1 cellular context compared by ENCODE assay signal in the genomic region with DNA sequence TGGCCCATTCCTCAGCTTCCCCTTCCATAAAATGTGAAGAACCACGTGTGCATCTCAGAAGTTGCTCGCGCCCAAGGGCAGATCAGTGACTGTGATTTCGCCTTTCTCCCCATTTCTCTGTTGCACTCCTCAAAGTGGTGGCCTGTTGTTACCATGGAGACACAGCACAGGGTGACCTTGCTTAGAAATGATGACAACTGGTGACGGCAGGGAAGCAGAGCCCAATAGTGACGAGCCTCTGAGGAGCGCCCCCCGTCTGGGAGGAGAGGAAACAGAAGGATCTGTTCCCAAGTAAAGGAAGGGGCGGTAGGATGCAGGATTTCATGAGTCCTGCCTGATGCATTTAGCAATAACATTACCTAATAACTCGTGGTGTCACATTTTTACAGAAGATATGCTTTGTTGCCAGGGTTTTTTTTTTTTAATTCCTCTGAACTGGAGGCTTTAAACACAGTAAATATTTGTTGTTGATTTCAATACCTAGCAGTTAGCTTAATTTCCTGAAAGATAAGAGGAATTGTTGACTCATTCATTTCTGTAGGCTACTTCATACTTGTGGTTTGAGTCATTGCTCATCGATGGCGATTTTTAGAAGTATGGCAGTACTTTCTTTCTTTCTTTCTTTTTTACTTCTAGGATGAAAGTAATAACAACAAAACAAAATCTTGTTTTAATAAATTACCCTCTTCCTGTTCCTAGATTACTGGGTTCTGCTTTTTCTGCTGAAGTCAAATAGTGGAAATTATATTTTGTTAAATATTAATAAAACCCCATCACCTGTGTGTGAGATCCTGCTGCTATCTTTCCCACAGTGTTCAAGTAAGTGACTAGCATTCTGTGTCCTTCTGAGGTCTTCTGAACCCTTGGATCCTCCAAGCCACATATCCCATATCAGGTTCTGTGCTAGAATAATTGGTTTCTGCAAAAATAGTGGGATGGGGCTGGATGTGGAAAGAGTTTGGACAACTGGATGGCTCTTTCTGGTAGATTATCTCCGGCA.
TF ChIP-seq lines count a peak whose summit lies in the region.

No MANE protein-coding gene starts in this region.

TF ChIP-seq in HEK293, 187 proteins besides CTCF, POLR2A, EP300 and RAD21 (continued from another document and continues in another):
- TF ChIP-seq, protein P1, sequence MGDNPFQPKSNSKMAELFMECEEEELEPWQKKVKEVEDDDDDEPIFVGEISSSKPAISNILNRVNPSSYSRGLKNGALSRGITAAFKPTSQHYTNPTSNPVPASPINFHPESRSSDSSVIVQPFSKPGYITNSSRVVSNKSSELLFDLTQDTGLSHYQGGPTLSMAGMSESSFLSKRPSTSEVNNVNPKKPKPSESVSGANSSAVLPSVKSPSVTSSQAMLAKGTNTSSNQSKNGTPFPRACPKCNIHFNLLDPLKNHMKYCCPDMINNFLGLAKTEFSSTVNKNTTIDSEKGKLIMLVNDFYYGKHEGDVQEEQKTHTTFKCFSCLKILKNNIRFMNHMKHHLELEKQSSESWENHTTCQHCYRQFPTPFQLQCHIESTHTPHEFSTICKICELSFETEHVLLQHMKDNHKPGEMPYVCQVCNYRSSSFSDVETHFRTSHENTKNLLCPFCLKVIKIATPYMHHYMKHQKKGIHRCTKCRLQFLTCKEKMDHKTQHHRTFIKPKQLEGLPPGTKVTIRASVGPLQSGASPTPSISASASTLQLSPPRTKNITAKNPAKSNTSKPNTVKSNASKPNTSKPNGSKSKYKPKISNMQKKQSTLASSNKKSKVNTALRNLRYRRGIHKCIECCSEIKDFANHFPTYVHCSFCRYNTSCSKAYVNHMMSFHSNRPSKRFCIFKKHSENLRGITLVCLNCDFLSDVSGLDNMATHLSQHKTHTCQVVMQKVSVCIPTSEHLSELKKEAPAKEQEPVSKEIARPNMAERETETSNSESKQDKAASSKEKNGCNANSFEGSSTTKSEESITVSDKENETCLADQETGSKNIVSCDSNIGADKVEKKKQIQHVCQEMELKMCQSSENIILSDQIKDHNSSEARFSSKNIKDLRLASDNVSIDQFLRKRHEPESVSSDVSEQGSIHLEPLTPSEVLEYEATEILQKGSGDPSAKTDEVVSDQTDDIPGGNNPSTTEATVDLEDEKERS (tag by site-specific recombination; IDR thresholded peaks at IDR 0.05): no peak
- TF ChIP-seq, protein P2, sequence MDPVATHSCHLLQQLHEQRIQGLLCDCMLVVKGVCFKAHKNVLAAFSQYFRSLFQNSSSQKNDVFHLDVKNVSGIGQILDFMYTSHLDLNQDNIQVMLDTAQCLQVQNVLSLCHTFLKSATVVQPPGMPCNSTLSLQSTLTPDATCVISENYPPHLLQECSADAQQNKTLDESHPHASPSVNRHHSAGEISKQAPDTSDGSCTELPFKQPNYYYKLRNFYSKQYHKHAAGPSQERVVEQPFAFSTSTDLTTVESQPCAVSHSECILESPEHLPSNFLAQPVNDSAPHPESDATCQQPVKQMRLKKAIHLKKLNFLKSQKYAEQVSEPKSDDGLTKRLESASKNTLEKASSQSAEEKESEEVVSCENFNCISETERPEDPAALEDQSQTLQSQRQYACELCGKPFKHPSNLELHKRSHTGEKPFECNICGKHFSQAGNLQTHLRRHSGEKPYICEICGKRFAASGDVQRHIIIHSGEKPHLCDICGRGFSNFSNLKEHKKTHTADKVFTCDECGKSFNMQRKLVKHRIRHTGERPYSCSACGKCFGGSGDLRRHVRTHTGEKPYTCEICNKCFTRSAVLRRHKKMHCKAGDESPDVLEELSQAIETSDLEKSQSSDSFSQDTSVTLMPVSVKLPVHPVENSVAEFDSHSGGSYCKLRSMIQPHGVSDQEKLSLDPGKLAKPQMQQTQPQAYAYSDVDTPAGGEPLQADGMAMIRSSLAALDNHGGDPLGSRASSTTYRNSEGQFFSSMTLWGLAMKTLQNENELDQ (tag by site-specific recombination; IDR thresholded peaks at IDR 0.05; ENCODE audit: low read depth): no peak
- TF ChIP-seq, protein P3, sequence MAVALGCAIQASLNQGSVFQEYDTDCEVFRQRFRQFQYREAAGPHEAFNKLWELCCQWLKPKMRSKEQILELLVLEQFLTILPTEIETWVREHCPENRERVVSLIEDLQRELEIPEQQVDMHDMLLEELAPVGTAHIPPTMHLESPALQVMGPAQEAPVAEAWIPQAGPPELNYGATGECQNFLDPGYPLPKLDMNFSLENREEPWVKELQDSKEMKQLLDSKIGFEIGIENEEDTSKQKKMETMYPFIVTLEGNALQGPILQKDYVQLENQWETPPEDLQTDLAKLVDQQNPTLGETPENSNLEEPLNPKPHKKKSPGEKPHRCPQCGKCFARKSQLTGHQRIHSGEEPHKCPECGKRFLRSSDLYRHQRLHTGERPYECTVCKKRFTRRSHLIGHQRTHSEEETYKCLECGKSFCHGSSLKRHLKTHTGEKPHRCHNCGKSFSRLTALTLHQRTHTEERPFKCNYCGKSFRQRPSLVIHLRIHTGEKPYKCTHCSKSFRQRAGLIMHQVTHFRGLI (tag by site-specific recombination; IDR thresholded peaks at IDR 0.05): no peak
- TF ChIP-seq WT1 (tag by site-specific recombination; IDR thresholded peaks at IDR 0.05): no peak
- no peak for TF ChIP-seq ZBTB48 (tag by site-specific recombination; IDR thresholded peaks at IDR 0.05)
- TF ChIP-seq, protein P4, sequence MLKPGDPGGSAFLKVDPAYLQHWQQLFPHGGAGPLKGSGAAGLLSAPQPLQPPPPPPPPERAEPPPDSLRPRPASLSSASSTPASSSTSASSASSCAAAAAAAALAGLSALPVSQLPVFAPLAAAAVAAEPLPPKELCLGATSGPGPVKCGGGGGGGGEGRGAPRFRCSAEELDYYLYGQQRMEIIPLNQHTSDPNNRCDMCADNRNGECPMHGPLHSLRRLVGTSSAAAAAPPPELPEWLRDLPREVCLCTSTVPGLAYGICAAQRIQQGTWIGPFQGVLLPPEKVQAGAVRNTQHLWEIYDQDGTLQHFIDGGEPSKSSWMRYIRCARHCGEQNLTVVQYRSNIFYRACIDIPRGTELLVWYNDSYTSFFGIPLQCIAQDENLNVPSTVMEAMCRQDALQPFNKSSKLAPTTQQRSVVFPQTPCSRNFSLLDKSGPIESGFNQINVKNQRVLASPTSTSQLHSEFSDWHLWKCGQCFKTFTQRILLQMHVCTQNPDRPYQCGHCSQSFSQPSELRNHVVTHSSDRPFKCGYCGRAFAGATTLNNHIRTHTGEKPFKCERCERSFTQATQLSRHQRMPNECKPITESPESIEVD (tag by site-specific recombination; IDR thresholded peaks at IDR 0.05): peak; percentile 91
- TF ChIP-seq ZNF24 (tag by site-specific recombination; IDR thresholded peaks at IDR 0.05): peak; percentile 91
- no peak for TF ChIP-seq HOXC10 (CRISPR knock-in tag; IDR thresholded peaks at IDR 0.05)
- TF ChIP-seq BCL11A (tag by site-specific recombination; IDR thresholded peaks at IDR 0.05; ENCODE audit: low read depth): no peak
- TF ChIP-seq, protein P5, sequence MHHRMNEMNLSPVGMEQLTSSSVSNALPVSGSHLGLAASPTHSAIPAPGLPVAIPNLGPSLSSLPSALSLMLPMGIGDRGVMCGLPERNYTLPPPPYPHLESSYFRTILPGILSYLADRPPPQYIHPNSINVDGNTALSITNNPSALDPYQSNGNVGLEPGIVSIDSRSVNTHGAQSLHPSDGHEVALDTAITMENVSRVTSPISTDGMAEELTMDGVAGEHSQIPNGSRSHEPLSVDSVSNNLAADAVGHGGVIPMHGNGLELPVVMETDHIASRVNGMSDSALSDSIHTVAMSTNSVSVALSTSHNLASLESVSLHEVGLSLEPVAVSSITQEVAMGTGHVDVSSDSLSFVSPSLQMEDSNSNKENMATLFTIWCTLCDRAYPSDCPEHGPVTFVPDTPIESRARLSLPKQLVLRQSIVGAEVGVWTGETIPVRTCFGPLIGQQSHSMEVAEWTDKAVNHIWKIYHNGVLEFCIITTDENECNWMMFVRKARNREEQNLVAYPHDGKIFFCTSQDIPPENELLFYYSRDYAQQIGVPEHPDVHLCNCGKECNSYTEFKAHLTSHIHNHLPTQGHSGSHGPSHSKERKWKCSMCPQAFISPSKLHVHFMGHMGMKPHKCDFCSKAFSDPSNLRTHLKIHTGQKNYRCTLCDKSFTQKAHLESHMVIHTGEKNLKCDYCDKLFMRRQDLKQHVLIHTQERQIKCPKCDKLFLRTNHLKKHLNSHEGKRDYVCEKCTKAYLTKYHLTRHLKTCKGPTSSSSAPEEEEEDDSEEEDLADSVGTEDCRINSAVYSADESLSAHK (tag by site-specific recombination; IDR thresholded peaks at IDR 0.05): peak; percentile 55; the same call in 1 of the 2 replicates
- TF ChIP-seq ZBTB1 (tag by site-specific recombination; IDR thresholded peaks at IDR 0.05): no peak
- no peak for TF ChIP-seq ZNF596 (tag by site-specific recombination; IDR thresholded peaks at IDR 0.05)
- no peak for TF ChIP-seq ZNF248 (tag by site-specific recombination; IDR thresholded peaks at IDR 0.05)
- TF ChIP-seq TCF7L2 (IDR thresholded peaks at IDR 0.05; ENCODE audit: borderline replicate concordance, low read depth, low read length): no peak
- TF ChIP-seq MYNN (tag by site-specific recombination; IDR thresholded peaks at IDR 0.05; ENCODE audit: borderline replicate concordance): peak; percentile 68
- TF ChIP-seq, protein P6, sequence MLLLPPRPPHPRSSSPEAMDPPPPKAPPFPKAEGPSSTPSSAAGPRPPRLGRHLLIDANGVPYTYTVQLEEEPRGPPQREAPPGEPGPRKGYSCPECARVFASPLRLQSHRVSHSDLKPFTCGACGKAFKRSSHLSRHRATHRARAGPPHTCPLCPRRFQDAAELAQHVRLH (tag by site-specific recombination; IDR thresholded peaks at IDR 0.05): no peak
- no peak for TF ChIP-seq ZNF423 (tag by site-specific recombination; IDR thresholded peaks at IDR 0.05)
- no peak for TF ChIP-seq ZNF521 (tag by site-specific recombination; IDR thresholded peaks at IDR 0.05)
- TF ChIP-seq ZNF132 (tag by site-specific recombination; IDR thresholded peaks at IDR 0.05; ENCODE audit: borderline replicate concordance): no peak
- no peak for TF ChIP-seq ZNF654 (tag by site-specific recombination; IDR thresholded peaks at IDR 0.05; ENCODE audit: low read depth)
- TF ChIP-seq ZNF146 (tag by site-specific recombination; IDR thresholded peaks at IDR 0.05): 0 out of 2 replicates have a peak, but pooled peaks have one; percentile 5
- no peak for TF ChIP-seq ZFP37 (tag by site-specific recombination; IDR thresholded peaks at IDR 0.05)
- no peak for TF ChIP-seq ZNF555 (tag by site-specific recombination; conservative IDR thresholded peaks at IDR 0.05)
- no peak for TF ChIP-seq ZNF777 (tag by site-specific recombination; IDR thresholded peaks at IDR 0.05; ENCODE audit: borderline replicate concordance)
- peak; percentile 45 for TF ChIP-seq ZNF335 (tag by site-specific recombination; conservative IDR thresholded peaks at IDR 0.05)
- no peak for TF ChIP-seq ZNF585B (tag by site-specific recombination; IDR thresholded peaks at IDR 0.05)
- TF ChIP-seq OSR2 (tag by site-specific recombination; IDR thresholded peaks at IDR 0.05): peak; percentile 82
- TF ChIP-seq, protein P7, sequence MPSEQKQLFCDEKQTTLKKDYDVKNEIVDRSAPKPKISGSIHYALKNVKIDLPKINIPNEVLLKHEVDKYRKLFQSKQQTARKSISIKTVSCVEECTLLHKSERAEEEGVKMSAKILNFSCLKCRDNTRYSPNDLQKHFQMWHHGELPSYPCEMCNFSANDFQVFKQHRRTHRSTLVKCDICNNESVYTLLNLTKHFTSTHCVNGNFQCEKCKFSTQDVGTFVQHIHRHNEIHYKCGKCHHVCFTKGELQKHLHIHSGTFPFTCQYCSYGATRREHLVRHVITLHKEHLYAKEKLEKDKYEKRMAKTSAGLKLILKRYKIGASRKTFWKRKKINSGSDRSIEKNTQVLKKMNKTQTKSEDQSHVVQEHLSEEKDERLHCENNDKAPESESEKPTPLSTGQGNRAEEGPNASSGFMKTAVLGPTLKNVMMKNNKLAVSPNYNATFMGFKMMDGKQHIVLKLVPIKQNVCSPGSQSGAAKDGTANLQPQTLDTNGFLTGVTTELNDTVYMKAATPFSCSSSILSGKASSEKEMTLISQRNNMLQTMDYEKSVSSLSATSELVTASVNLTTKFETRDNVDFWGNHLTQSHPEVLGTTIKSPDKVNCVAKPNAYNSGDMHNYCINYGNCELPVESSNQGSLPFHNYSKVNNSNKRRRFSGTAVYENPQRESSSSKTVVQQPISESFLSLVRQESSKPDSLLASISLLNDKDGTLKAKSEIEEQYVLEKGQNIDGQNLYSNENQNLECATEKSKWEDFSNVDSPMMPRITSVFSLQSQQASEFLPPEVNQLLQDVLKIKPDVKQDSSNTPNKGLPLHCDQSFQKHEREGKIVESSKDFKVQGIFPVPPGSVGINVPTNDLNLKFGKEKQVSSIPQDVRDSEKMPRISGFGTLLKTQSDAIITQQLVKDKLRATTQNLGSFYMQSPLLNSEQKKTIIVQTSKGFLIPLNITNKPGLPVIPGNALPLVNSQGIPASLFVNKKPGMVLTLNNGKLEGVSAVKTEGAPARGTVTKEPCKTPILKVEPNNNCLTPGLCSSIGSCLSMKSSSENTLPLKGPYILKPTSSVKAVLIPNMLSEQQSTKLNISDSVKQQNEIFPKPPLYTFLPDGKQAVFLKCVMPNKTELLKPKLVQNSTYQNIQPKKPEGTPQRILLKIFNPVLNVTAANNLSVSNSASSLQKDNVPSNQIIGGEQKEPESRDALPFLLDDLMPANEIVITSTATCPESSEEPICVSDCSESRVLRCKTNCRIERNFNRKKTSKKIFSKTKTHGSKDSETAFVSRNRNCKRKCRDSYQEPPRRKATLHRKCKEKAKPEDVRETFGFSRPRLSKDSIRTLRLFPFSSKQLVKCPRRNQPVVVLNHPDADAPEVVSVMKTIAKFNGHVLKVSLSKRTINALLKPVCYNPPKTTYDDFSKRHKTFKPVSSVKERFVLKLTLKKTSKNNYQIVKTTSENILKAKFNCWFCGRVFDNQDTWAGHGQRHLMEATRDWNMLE (tag by site-specific recombination; conservative IDR thresholded peaks at IDR 0.05; ENCODE audit: low read depth): no peak; the same call in 1 of the 2 replicates
- TF ChIP-seq ZNF426 (tag by site-specific recombination; IDR thresholded peaks at IDR 0.05): no peak
- peak; percentile 16; the same call in 1 of the 2 replicates for TF ChIP-seq ZNF600 (tag by site-specific recombination; IDR thresholded peaks at IDR 0.05)
- no peak for TF ChIP-seq ZNF112 (tag by site-specific recombination; IDR thresholded peaks at IDR 0.05)
- TF ChIP-seq ZNF37A (tag by site-specific recombination; IDR thresholded peaks at IDR 0.05): no peak
- TF ChIP-seq ZNF391 (tag by site-specific recombination; IDR thresholded peaks at IDR 0.05; ENCODE audit: borderline replicate concordance, low read depth): no peak
- no peak for TF ChIP-seq ZNF707 (tag by site-specific recombination; IDR thresholded peaks at IDR 0.05)
- no peak for TF ChIP-seq ZNF560 (tag by site-specific recombination; IDR thresholded peaks at IDR 0.05; ENCODE audit: borderline replicate concordance)
- TF ChIP-seq ZNF830 (tag by site-specific recombination; IDR thresholded peaks at IDR 0.05; ENCODE audit: low read depth): no peak
- no peak for TF ChIP-seq ZFHX2 (tag by site-specific recombination; conservative IDR thresholded peaks at IDR 0.05)
- no peak for TF ChIP-seq ZNF776 (tag by site-specific recombination; IDR thresholded peaks at IDR 0.05; ENCODE audit: borderline replicate concordance)
- TF ChIP-seq ZNF670 (tag by site-specific recombination; IDR thresholded peaks at IDR 0.05; ENCODE audit: low read depth): no peak
- TF ChIP-seq ZNF514 (tag by site-specific recombination; IDR thresholded peaks at IDR 0.05): no peak
